ENCODE assay signal across 25 cellular contexts in genomic region chr2:26049641-26050040, GRCh38.
"Had no signal": no experiment of that assay in that cellular context is flagged by ENCODE, and none has a peak within 500 bp of the region (broad histone marks: within the 10 kb centered on the region; RNA-seq: fewer than 3 reads in every experiment).

No MANE protein-coding gene starts in this region.

- H3K27ac Mint-ChIP-seq: activated naive CD4-positive, alpha-beta T cell treated with anti-CD3 and anti-CD28 coated beads for 36 hours; activated naive CD8-positive, alpha-beta T cell treated with anti-CD3 and anti-CD28 coated beads, Interleukin-2, amount 50 U/mL, for 24 hours; nephron; WTC11 had no signal

- H3K4me3 ChIP-seq: ascending aorta, lung, tibial artery had no signal

- ATAC-seq: activated naive CD8-positive, alpha-beta T cell treated with anti-CD3 and anti-CD28 coated beads, Interleukin-2, amount 50 U/mL, for 24 hours; activated T-cell treated with anti-CD3 and anti-CD28 coated beads, Interleukin-2, amount 50 U/mL, for 4 hours; foreskin keratinocyte; left lobe of liver; right cardiac atrium; stimulated activated naive CD8-positive, alpha-beta T cell treated with anti-CD3 and anti-CD28 coated beads, Interleukin-15, amount 100 ng/mL, for 72 hours; WTC11 had no signal

- H3K4me3 Mint-ChIP-seq: activated naive CD4-positive, alpha-beta T cell treated with anti-CD3 and anti-CD28 coated beads for 36 hours; activated naive CD8-positive, alpha-beta T cell treated with anti-CD3 and anti-CD28 coated beads, Interleukin-2, amount 50 U/mL, for 24 hours; activated T-cell treated with anti-CD3 and anti-CD28 coated beads, Interleukin-2, amount 50 U/mL, for 4 hours; nephron; stimulated activated naive CD8-positive, alpha-beta T cell treated with anti-CD3 and anti-CD28 coated beads, Interleukin-15, amount 100 ng/mL, for 72 hours; WTC11 had no signal

- H3K4me1 ChIP-seq: foreskin keratinocyte had no signal

- H2AFZ ChIP-seq: parathyroid adenoma had no signal

- DNase-seq: activated CD4-positive, alpha-beta T cell treated with anti-CD3 and anti-CD28 coated beads, Interleukin-2, amount 50 U/mL, for 4 hours; activated CD8-positive, alpha-beta memory T cell treated with anti-CD3 and anti-CD28 coated beads for 24 hours; activated CD8-positive, alpha-beta memory T cell treated with anti-CD3 and anti-CD28 coated beads, Interleukin-2, amount 50 U/mL, for 4 hours; activated effector memory CD4-positive, alpha-beta T cell treated with Interleukin-2 at 50 U/mL for 16 hours; activated naive CD4-positive, alpha-beta T cell treated with anti-CD3 and anti-CD28 coated beads for 36 hours; activated naive CD8-positive, alpha-beta T cell treated with anti-CD3 and anti-CD28 coated beads, Interleukin-2, amount 50 U/mL, for 24 hours; activated T-cell treated with anti-CD3 and anti-CD28 coated beads, Interleukin-2, amount 50 U/mL, for 4 hours; cerebellar nuclear complex; cortex of kidney; erythroblast; foreskin keratinocyte; nucleus accumbens; right cardiac atrium; stimulated activated CD4-positive, alpha-beta T cell treated with anti-CD3 and anti-CD28 coated beads, Interleukin-12 subunit alpha, Interleukin-12 subunit beta, amount 100 ng/mL, for 4 hours; stimulated activated CD4-positive, alpha-beta T cell treated with anti-CD3 and anti-CD28 coated beads, Interleukin-4, amount 100 ng/mL, for 4 hours; stimulated activated naive CD8-positive, alpha-beta T cell treated with anti-CD3 and anti-CD28 coated beads, Interleukin-15, amount 100 ng/mL, for 72 hours; T-helper 1 cell; T-helper 9 cell; tibial artery had no signal

- H3K9me3 Mint-ChIP-seq: activated naive CD4-positive, alpha-beta T cell treated with anti-CD3 and anti-CD28 coated beads for 36 hours; activated naive CD8-positive, alpha-beta T cell treated with anti-CD3 and anti-CD28 coated beads, Interleukin-2, amount 50 U/mL, for 24 hours; activated T-cell treated with anti-CD3 and anti-CD28 coated beads, Interleukin-2, amount 50 U/mL, for 4 hours; nephron; stimulated activated naive CD8-positive, alpha-beta T cell treated with anti-CD3 and anti-CD28 coated beads, Interleukin-15, amount 100 ng/mL, for 72 hours; WTC11 had no signal

- H3K27ac ChIP-seq: ascending aorta, foreskin keratinocyte, parathyroid adenoma, tibial artery had no signal

- H3K36me3 ChIP-seq: ascending aorta, tibial artery had no signal

- H3K9ac ChIP-seq: parathyroid adenoma had no signal

- H3K27me3 Mint-ChIP-seq: activated naive CD8-positive, alpha-beta T cell treated with anti-CD3 and anti-CD28 coated beads, Interleukin-2, amount 50 U/mL, for 24 hours; stimulated activated naive CD8-positive, alpha-beta T cell treated with anti-CD3 and anti-CD28 coated beads, Interleukin-15, amount 100 ng/mL, for 72 hours had no signal

- H3K27me3 ChIP-seq: ascending aorta, foreskin keratinocyte, tibial artery had no signal

- H3K9me3 ChIP-seq: ascending aorta, tibial artery had no signal
